Comparison of ENCODE assay signal across 1 cellular context in genomic region chr2:38733300-38733971, GRCh38.
A peak's percentile ranks its signal among the peaks of the same experiment; 100 is the strongest.
TF ChIP-seq lines count a peak whose summit lies in the region.

No MANE protein-coding gene starts in this region.

TF ChIP-seq in HepG2, 621 proteins besides CTCF, POLR2A, EP300 and RAD21 (continued from another document and continues in another):
- no peak for TF ChIP-seq ZXDC (CRISPR knock-in tag; IDR thresholded peaks at IDR 0.05)
- TF ChIP-seq, protein P1, sequence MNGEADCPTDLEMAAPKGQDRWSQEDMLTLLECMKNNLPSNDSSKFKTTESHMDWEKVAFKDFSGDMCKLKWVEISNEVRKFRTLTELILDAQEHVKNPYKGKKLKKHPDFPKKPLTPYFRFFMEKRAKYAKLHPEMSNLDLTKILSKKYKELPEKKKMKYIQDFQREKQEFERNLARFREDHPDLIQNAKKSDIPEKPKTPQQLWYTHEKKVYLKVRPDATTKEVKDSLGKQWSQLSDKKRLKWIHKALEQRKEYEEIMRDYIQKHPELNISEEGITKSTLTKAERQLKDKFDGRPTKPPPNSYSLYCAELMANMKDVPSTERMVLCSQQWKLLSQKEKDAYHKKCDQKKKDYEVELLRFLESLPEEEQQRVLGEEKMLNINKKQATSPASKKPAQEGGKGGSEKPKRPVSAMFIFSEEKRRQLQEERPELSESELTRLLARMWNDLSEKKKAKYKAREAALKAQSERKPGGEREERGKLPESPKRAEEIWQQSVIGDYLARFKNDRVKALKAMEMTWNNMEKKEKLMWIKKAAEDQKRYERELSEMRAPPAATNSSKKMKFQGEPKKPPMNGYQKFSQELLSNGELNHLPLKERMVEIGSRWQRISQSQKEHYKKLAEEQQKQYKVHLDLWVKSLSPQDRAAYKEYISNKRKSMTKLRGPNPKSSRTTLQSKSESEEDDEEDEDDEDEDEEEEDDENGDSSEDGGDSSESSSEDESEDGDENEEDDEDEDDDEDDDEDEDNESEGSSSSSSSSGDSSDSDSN (CRISPR knock-in tag; IDR thresholded peaks at IDR 0.05): 0 out of 2 replicates have a peak, but pooled peaks have one; percentile 40
- 0 out of 2 replicates have a peak, but pooled peaks have one; percentile 18 for TF ChIP-seq GFI1 (CRISPR knock-in tag; IDR thresholded peaks at IDR 0.05; ENCODE audit: borderline replicate concordance)
- no peak for TF ChIP-seq MED1 (CRISPR knock-in tag; IDR thresholded peaks at IDR 0.05)
- TF ChIP-seq GZF1 (CRISPR knock-in tag; IDR thresholded peaks at IDR 0.05): no peak
- TF ChIP-seq ZNF850 (CRISPR knock-in tag; conservative IDR thresholded peaks at IDR 0.05): no peak
- no peak for TF ChIP-seq GPN1 (CRISPR knock-in tag; IDR thresholded peaks at IDR 0.05; ENCODE audit: borderline replicate concordance)
- TF ChIP-seq TEAD3 (CRISPR knock-in tag; optimal IDR thresholded peaks at IDR 0.05; ENCODE audit: borderline replicate concordance): peak; percentile 35
- TF ChIP-seq ZKSCAN8 (CRISPR knock-in tag; IDR thresholded peaks at IDR 0.05; ENCODE audit: borderline replicate concordance): no peak
- TF ChIP-seq IRF9 (CRISPR knock-in tag; IDR thresholded peaks at IDR 0.05; ENCODE audit: borderline replicate concordance): no peak
- TF ChIP-seq MZF1 (CRISPR knock-in tag; IDR thresholded peaks at IDR 0.05; ENCODE audit: borderline replicate concordance): no peak
- TF ChIP-seq, protein P2, sequence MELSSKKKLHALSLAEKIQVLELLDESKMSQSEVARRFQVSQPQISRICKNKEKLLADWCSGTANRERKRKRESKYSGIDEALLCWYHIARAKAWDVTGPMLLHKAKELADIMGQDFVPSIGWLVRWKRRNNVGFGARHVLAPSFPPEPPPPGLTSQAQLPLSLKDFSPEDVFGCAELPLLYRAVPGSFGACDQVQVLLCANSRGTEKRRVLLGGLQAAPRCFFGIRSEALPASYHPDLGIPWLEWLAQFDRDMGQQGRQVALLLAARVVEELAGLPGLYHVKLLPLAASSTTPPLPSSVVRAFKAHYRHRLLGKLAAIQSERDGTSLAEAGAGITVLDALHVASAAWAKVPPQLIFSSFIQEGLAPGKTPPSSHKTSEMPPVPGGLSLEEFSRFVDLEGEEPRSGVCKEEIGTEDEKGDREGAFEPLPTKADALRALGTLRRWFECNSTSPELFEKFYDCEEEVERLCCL (CRISPR knock-in tag; IDR thresholded peaks at IDR 0.05; ENCODE audit: borderline replicate concordance): no peak
- TF ChIP-seq CEBPB (IDR thresholded peaks at IDR 0.05; ENCODE audit: borderline replicate concordance, low read depth, low read length): peak; percentile 33; the same call in 1 of the 2 replicates
- TF ChIP-seq HNF4A (CRISPR knock-in tag; IDR thresholded peaks at IDR 0.05): peak; percentile 79
- no peak for TF ChIP-seq ZNF572 (CRISPR knock-in tag; IDR thresholded peaks at IDR 0.05)
- TF ChIP-seq SCMH1 (CRISPR knock-in tag; IDR thresholded peaks at IDR 0.05; ENCODE audit: borderline replicate concordance): no peak
- no peak for TF ChIP-seq DZIP1 (CRISPR knock-in tag; IDR thresholded peaks at IDR 0.05)
- no peak for TF ChIP-seq HNF4G (IDR thresholded peaks at IDR 0.05; ENCODE audit: borderline replicate concordance, low read depth, low read length)
- TF ChIP-seq HNF4G (CRISPR knock-in tag; IDR thresholded peaks at IDR 0.05; ENCODE audit: borderline replicate concordance, low read depth): 0 out of 2 replicates have a peak, but pooled peaks have one; percentile 37
- TF ChIP-seq ZNF263 (CRISPR knock-in tag; IDR thresholded peaks at IDR 0.05): no peak
- no peak for TF ChIP-seq TCF7L2 (IDR thresholded peaks at IDR 0.05; ENCODE audit: low read depth, low read length)
- no peak for TF ChIP-seq ZSCAN9 (CRISPR knock-in tag; IDR thresholded peaks at IDR 0.05; ENCODE audit: borderline replicate concordance)
- TF ChIP-seq, protein P3, sequence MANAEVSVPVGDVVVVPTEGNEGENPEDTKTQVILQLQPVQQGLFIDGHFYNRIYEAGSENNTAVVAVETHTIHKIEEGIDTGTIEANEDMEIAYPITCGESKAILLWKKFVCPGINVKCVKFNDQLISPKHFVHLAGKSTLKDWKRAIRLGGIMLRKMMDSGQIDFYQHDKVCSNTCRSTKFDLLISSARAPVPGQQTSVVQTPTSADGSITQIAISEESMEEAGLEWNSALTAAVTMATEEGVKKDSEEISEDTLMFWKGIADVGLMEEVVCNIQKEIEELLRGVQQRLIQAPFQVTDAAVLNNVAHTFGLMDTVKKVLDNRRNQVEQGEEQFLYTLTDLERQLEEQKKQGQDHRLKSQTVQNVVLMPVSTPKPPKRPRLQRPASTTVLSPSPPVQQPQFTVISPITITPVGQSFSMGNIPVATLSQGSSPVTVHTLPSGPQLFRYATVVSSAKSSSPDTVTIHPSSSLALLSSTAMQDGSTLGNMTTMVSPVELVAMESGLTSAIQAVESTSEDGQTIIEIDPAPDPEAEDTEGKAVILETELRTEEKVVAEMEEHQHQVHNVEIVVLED (CRISPR knock-in tag; IDR thresholded peaks at IDR 0.05; ENCODE audit: borderline replicate concordance): no peak
- TF ChIP-seq NAIF1 (CRISPR knock-in tag; IDR thresholded peaks at IDR 0.05; ENCODE audit: borderline replicate concordance): no peak
- no peak for TF ChIP-seq ZNF296 (CRISPR knock-in tag; conservative IDR thresholded peaks at IDR 0.05)
- TF ChIP-seq BORCS8-MEF2B (CRISPR knock-in tag; IDR thresholded peaks at IDR 0.05): no peak
- TF ChIP-seq ZNF446 (CRISPR knock-in tag; IDR thresholded peaks at IDR 0.05): 0 out of 2 replicates have a peak, but pooled peaks have one; percentile 32
- no peak for TF ChIP-seq ZNF761 (CRISPR knock-in tag; conservative IDR thresholded peaks at IDR 0.05)
- no peak for TF ChIP-seq MIER2 (CRISPR knock-in tag; IDR thresholded peaks at IDR 0.05)
- no peak for TF ChIP-seq SMARCC2 (IDR thresholded peaks at IDR 0.05)
- no peak for TF ChIP-seq ZNF556 (CRISPR knock-in tag; IDR thresholded peaks at IDR 0.05; ENCODE audit: borderline replicate concordance)
- TF ChIP-seq, protein P4, sequence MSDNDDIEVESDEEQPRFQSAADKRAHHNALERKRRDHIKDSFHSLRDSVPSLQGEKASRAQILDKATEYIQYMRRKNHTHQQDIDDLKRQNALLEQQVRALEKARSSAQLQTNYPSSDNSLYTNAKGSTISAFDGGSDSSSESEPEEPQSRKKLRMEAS (IDR thresholded peaks at IDR 0.05): 0 out of 2 replicates have a peak, but pooled peaks have one; percentile 4
- 0 out of 2 replicates have a peak, but pooled peaks have one; percentile 3 for TF ChIP-seq STAG1 (CRISPR knock-in tag; IDR thresholded peaks at IDR 0.05)
- TF ChIP-seq MAFF (IDR thresholded peaks at IDR 0.05; ENCODE audit: low read depth, low read length): no peak
- peak; percentile 64 for TF ChIP-seq ZMYM4 (CRISPR knock-in tag; IDR thresholded peaks at IDR 0.05)
- no peak for TF ChIP-seq DR1 (CRISPR knock-in tag; IDR thresholded peaks at IDR 0.05)
- TF ChIP-seq ZFAT (CRISPR knock-in tag; conservative IDR thresholded peaks at IDR 0.05): no peak
- TF ChIP-seq, protein P5, sequence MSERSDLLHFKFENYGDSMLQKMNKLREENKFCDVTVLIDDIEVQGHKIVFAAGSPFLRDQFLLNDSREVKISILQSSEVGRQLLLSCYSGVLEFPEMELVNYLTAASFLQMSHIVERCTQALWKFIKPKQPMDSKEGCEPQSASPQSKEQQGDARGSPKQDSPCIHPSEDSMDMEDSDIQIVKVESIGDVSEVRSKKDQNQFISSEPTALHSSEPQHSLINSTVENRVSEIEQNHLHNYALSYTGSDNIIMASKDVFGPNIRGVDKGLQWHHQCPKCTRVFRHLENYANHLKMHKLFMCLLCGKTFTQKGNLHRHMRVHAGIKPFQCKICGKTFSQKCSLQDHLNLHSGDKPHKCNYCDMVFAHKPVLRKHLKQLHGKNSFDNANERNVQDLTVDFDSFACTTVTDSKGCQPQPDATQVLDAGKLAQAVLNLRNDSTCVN (CRISPR knock-in tag; IDR thresholded peaks at IDR 0.05; ENCODE audit: borderline replicate concordance): 0 out of 2 replicates have a peak, but pooled peaks have one; percentile 19
- TF ChIP-seq MATR3 (CRISPR knock-in tag; IDR thresholded peaks at IDR 0.05): no peak
- no peak for TF ChIP-seq JUNB (CRISPR knock-in tag; IDR thresholded peaks at IDR 0.05; ENCODE audit: borderline replicate concordance)
- TF ChIP-seq GATAD1 (CRISPR knock-in tag; IDR thresholded peaks at IDR 0.05): no peak
- no peak for TF ChIP-seq SAP130 (CRISPR knock-in tag; IDR thresholded peaks at IDR 0.05; ENCODE audit: low read depth)
- TF ChIP-seq ZNF138 (CRISPR knock-in tag; IDR thresholded peaks at IDR 0.05; ENCODE audit: low read depth): no peak
- no peak for TF ChIP-seq ZNF468 (CRISPR knock-in tag; IDR thresholded peaks at IDR 0.05)
- TF ChIP-seq SNRNP70 (IDR thresholded peaks at IDR 0.05; ENCODE audit: low read depth, low read length): no peak
- no peak for TF ChIP-seq CCAR2 (optimal IDR thresholded peaks at IDR 0.05; ENCODE audit: low read depth, low read length)
- no peak for TF ChIP-seq ZNF768 (CRISPR knock-in tag; IDR thresholded peaks at IDR 0.05)
- TF ChIP-seq RORA (CRISPR knock-in tag; IDR thresholded peaks at IDR 0.05): no peak
- no peak for TF ChIP-seq SSRP1 (CRISPR knock-in tag; IDR thresholded peaks at IDR 0.05)
- TF ChIP-seq, protein P6, sequence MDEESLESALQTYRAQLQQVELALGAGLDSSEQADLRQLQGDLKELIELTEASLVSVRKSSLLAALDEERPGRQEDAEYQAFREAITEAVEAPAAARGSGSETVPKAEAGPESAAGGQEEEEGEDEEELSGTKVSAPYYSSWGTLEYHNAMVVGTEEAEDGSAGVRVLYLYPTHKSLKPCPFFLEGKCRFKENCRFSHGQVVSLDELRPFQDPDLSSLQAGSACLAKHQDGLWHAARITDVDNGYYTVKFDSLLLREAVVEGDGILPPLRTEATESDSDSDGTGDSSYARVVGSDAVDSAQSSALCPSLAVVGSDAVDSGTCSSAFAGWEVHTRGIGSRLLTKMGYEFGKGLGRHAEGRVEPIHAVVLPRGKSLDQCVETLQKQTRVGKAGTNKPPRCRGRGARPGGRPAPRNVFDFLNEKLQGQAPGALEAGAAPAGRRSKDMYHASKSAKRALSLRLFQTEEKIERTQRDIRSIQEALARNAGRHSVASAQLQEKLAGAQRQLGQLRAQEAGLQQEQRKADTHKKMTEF (CRISPR knock-in tag; IDR thresholded peaks at IDR 0.05): 0 out of 2 replicates have a peak, but pooled peaks have one; percentile 30
- no peak for TF ChIP-seq SOX5 (CRISPR knock-in tag; IDR thresholded peaks at IDR 0.05; ENCODE audit: borderline replicate concordance)
- peak; percentile 56; the same call in 1 of the 2 replicates for TF ChIP-seq PITX1 (CRISPR knock-in tag; IDR thresholded peaks at IDR 0.05)
- no peak for TF ChIP-seq ZNF143 (CRISPR knock-in tag; IDR thresholded peaks at IDR 0.05)
- no peak for TF ChIP-seq TAF15 (IDR thresholded peaks at IDR 0.05; ENCODE audit: low read depth, low read length, poor library complexity, severe bottlenecking)
- peak; percentile 19; the same call in 1 of the 2 replicates for TF ChIP-seq TBX2 (CRISPR knock-in tag; IDR thresholded peaks at IDR 0.05; ENCODE audit: borderline replicate concordance)
- peak; percentile 93 for TF ChIP-seq ZBTB3 (CRISPR knock-in tag; IDR thresholded peaks at IDR 0.05; ENCODE audit: borderline replicate concordance, low read depth)
- TF ChIP-seq PAF1 (CRISPR knock-in tag; IDR thresholded peaks at IDR 0.05): no peak
